In the genomic region with DNA sequence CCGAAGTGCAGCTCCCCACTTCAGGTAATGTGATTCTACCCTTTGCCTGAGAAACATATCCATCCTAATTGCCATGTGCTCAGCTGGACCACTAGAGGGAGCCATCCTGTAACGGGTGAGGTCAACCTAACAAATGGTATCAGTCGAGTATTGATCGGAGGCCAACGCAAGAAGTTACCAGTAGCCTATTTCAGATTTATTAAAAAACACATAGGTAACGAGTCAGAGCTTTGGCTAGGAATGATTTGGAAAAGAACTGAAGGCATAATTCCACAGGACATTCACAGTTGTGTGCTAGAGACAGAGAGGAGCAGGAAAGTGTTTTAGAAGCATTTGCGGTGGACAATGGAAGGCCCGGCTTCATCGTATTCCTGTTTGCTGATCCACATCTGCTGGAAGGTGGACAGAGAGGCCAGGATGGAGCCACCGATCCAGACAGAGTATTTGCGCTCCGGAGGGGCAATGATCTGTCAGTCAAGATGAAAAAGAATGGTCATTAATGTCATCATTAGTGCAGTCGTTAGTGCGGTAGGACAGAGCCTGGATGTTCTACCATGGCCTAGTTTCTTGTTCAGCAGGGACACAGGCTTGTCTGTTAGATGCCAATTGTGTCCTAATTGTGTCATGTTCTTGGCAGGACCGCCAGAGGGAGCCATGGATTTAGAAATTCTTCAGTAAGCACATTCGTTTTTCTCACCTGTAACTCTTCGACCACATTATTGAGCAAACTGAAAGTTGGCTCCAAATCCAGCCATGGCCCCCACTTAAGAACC, we compare ENCODE assay signal across 8 cellular contexts. TPM values are rescaled to one million over a fixed set of nuclear protein-coding genes. Genes with fewer than 3 reads are reported as not detected.
DNase-seq lines count a peak whose midpoint lies in the region; ATAC-seq and TF ChIP-seq lines count a peak whose summit lies in the region.

No MANE protein-coding gene starts in this region.

- peak overlapping the region; percentile 65 for H3K27ac Mint-ChIP-seq in activated CD8-positive, alpha-beta T cell treated with anti-CD3 and anti-CD28 coated beads, Interleukin-2, amount 10 ng/mL, durations not matched to agents 7 days and 5 days
- H3K27ac Mint-ChIP-seq in memory B cell, result peak overlapping the region; percentile 71

- ATAC-seq in HG03432 (IDR thresholded peaks at IDR 0.05; ENCODE audit: unreplicated experiment) (peak; percentile 42), memory B cell (ENCODE audit: low read depth) (peak; percentile 72), HG02973 (IDR thresholded peaks at IDR 0.05; ENCODE audit: unreplicated experiment) (no peak)
- peak; percentile 81 for ATAC-seq in activated CD8-positive, alpha-beta T cell treated with anti-CD3 and anti-CD28 coated beads, Interleukin-2, amount 10 ng/mL, durations not matched to agents 7 days and 5 days

- CTCF ChIA-PET in GM10248 (lab: Yijun Ruan, JAX), result interaction anchor here (0.6 to 16.1 kb wide), 63 partner anchors 10 to 630 kb away, joined by 3 to 471 read pairs (median 5); partner anchors contain the start of genes CH25H, FAS and RNLS
- CTCF ChIA-PET in activated CD8-positive, alpha-beta T cell treated with anti-CD3 and anti-CD28 coated beads, Interleukin-2, amount 10 ng/mL, durations not matched to agents 7 days and 5 days (lab: Charles Lee), result interaction anchor here (0.6 to 9.6 kb wide), 77 partner anchors 9 to 377 kb away, joined by 3 to 281 read pairs (median 5); partner anchors contain the start of genes ANKRD22, CH25H, FAS and STAMBPL1

- H3K27me3 Mint-ChIP-seq in activated CD8-positive, alpha-beta T cell treated with anti-CD3 and anti-CD28 coated beads, Interleukin-2, amount 10 ng/mL, durations not matched to agents 7 days and 5 days (ENCODE audit: low read depth), result no peaks in the 10 kb centered on the region
- no peaks in the 10 kb centered on the region for H3K27me3 Mint-ChIP-seq in memory B cell

- no peaks in the 10 kb centered on the region for H3K9me3 Mint-ChIP-seq in activated CD8-positive, alpha-beta T cell treated with anti-CD3 and anti-CD28 coated beads, Interleukin-2, amount 10 ng/mL, durations not matched to agents 7 days and 5 days (ENCODE audit: insufficient read depth)
- H3K9me3 Mint-ChIP-seq in memory B cell, result no peaks in the 10 kb centered on the region

- peaks cover 42% of the 10 kb centered on the region for H3K36me3 Mint-ChIP-seq in activated CD8-positive, alpha-beta T cell treated with anti-CD3 and anti-CD28 coated beads, Interleukin-2, amount 10 ng/mL, durations not matched to agents 7 days and 5 days (ENCODE audit: low read depth)
- peaks cover 2% of the 10 kb centered on the region for H3K36me3 Mint-ChIP-seq in memory B cell

- POLR2A ChIA-PET in GM10248 (lab: Yijun Ruan, JAX), result no interaction called here
- POLR2A ChIA-PET in activated CD8-positive, alpha-beta T cell treated with anti-CD3 and anti-CD28 coated beads, Interleukin-2, amount 10 ng/mL, durations not matched to agents 7 days and 5 days (lab: Charles Lee), result interaction anchor here (0.6 to 1.2 kb wide), 5 partner anchors 29 to 280 kb away, joined by 3 to 4 read pairs (median 3); no protein-coding TSS in a partner anchor

- peak; percentile 94 for TF ChIP-seq CTCF in GM10248 (IDR thresholded peaks at IDR 0.05; ENCODE audit: control extremely low read depth, extremely low read depth, low read depth, missing control alignments)

- DNase-seq in GM10248 (ENCODE audit: extremely low spot score), result peak; percentile 55
- DNase-seq in NCI-H82 (lab: John Stamatoyannopoulos, UW), result peak; percentile 71
- peak; percentile 87 for DNase-seq in activated CD8-positive, alpha-beta T cell treated with anti-CD3 and anti-CD28 coated beads, Interleukin-2, amount 10 ng/mL, durations not matched to agents 7 days and 5 days
- DNase-seq in effector CD8-positive, alpha-beta T cell (lab: John Stamatoyannopoulos, UW), result peak; percentile 22
- peak; percentile 54 to 64 for DNase-seq in memory B cell (ENCODE audit: low spot score in 2 of 2)
- peak; percentile 33 for DNase-seq in stimulated activated CD8-positive, alpha-beta memory T cell treated with anti-CD3 and anti-CD28 coated beads, Interleukin-12 subunit alpha, Interleukin-12 subunit beta, amount 100 ng/mL, for 4 hours (ENCODE audit: low read depth)

- H3K4me3 Mint-ChIP-seq in activated CD8-positive, alpha-beta T cell treated with anti-CD3 and anti-CD28 coated beads, Interleukin-2, amount 10 ng/mL, durations not matched to agents 7 days and 5 days, result no peak overlapping the region
- H3K4me3 Mint-ChIP-seq in memory B cell, result peak overlapping the region; percentile 64

- H3K4me1 Mint-ChIP-seq in activated CD8-positive, alpha-beta T cell treated with anti-CD3 and anti-CD28 coated beads, Interleukin-2, amount 10 ng/mL, durations not matched to agents 7 days and 5 days (ENCODE audit: low read depth), result peaks cover 29% of the 10 kb centered on the region
- H3K4me1 Mint-ChIP-seq in memory B cell, result peaks cover 24% of the 10 kb centered on the region

RNA-seq across cellular contexts. Expression of gene ACTA2, which starts 17.5 kb away (rescaled TPM):
- total RNA-seq in activated CD8-positive, alpha-beta T cell treated with anti-CD3 and anti-CD28 coated beads, Interleukin-2, amount 10 ng/mL, durations not matched to agents 7 days and 5 days, result 10 to 100 TPM; 12.9 to 15.0 TPM

RNA-seq across cellular contexts. Expression of gene STAMBPL1, which starts 55.0 kb away (rescaled TPM):
- 10 to 100 TPM; 67.6 TPM for total RNA-seq in activated CD8-positive, alpha-beta T cell treated with anti-CD3 and anti-CD28 coated beads, Interleukin-2, amount 10 ng/mL, durations not matched to agents 7 days and 5 days

RNA-seq across cellular contexts. Expression of gene FAS, which starts 55.5 kb away (rescaled TPM):
- total RNA-seq in activated CD8-positive, alpha-beta T cell treated with anti-CD3 and anti-CD28 coated beads, Interleukin-2, amount 10 ng/mL, durations not matched to agents 7 days and 5 days, result 10 to 100 TPM; 58.5 to 62.6 TPM

Comparison
In these comparisons a context has a peak if more than half of its experiments do, and no peak if none do; other contexts are left out.
1. DNase-seq: peak in every context shown above with its lines; median percentile 87 in activated CD8-positive, alpha-beta T cell treated with anti-CD3 and anti-CD28 coated beads, Interleukin-2, amount 10 ng/mL, durations not matched to agents 7 days and 5 days; 71 in NCI-H82; 59 in memory B cell; 55 in GM10248; 33 in stimulated activated CD8-positive, alpha-beta memory T cell treated with anti-CD3 and anti-CD28 coated beads, Interleukin-12 subunit alpha, Interleukin-12 subunit beta, amount 100 ng/mL, for 4 hours; 22 in effector CD8-positive, alpha-beta T cell.